ENCODE assay signal across 14 cellular contexts in genomic region chr12:96199465-96199864, GRCh38. TPM values are rescaled to one million over a fixed set of nuclear protein-coding genes. Genes with fewer than 3 reads are reported as not detected.
A peak's percentile ranks its signal among the peaks of the same experiment; 100 is the strongest.
DNase-seq lines count a peak whose midpoint lies in the region; ATAC-seq, FAIRE-seq and TF ChIP-seq lines count a peak whose summit lies in the region.
"Had no signal": no experiment of that assay in that cellular context is flagged by ENCODE, and none has a peak within 500 bp of the region (broad histone marks: within the 10 kb centered on the region; RNA-seq: fewer than 3 reads in every experiment).

No MANE protein-coding gene starts in this region.

- H3K27ac Mint-ChIP-seq in activated T-cell treated with anti-CD3 and anti-CD28 coated beads, Interleukin-2, amount 50 U/mL, for 24 hours, result peak overlapping the region; percentile 84
- H3K27ac Mint-ChIP-seq in stimulated activated naive B cell treated with anti-CD40 and anti-IgM and Interleukin-4, amounts not matched to agents 10 μg/mL and 1 μg/mL and 100 μg/mL, for 72 hours, result peak overlapping the region; percentile 10

- H3K4me1 ChIP-seq in SJSA1 (replicated peaks) (peaks cover 39% of the 10 kb centered on the region), endothelial cell of umbilical vein (ENCODE audit: control insufficient read depth, extremely low read depth, insufficient read depth, low read length) (peaks cover 62% of the 10 kb centered on the region), SJCRH30 (peaks cover 18% of the 10 kb centered on the region)
- H3K4me1 ChIP-seq: prostate gland had no signal

- H3K36me3 ChIP-seq in SJSA1 (no peaks in the 10 kb centered on the region), endothelial cell of umbilical vein (ENCODE audit: control insufficient read depth in 2 of 2, extremely low read depth in 1 of 2, insufficient read depth in 2 of 2, low read length in 2 of 2) (peaks cover 3 to 17% of the 10 kb centered on the region in 2 experiments), SJCRH30 (peaks cover 21% of the 10 kb centered on the region)
- H3K36me3 ChIP-seq: prostate gland, upper lobe of right lung had no signal

- peak overlapping the region; percentile 21 for H3K4me3 Mint-ChIP-seq in activated T-cell treated with anti-CD3 and anti-CD28 coated beads, Interleukin-2, amount 50 U/mL, for 24 hours
- H3K4me3 Mint-ChIP-seq in stimulated activated naive B cell treated with anti-CD40 and anti-IgM and Interleukin-4, amounts not matched to agents 10 μg/mL and 1 μg/mL and 100 μg/mL, for 72 hours, result peak overlapping the region; percentile 15 to 33

- dilution Hi-C loops in endothelial cell of umbilical vein (cut with MboI; ENCODE audit: extremely low pct_ligation_motif_present, low sequenced_read_pairs), result no loop called here

- no peak for TF ChIP-seq POLR2A in endothelial cell of umbilical vein (IDR thresholded peaks at IDR 0.05; ENCODE audit: low read depth, low read length)

- TF ChIP-seq CTCF in endothelial cell of umbilical vein (IDR thresholded peaks at IDR 0.05; ENCODE audit: extremely low read depth in 1 of 2, insufficient read depth in 1 of 2, low read depth in 1 of 2, low read length in 2 of 2), result no peak

- peaks cover 74% of the 10 kb centered on the region for H3K4me1 Mint-ChIP-seq in activated T-cell treated with anti-CD3 and anti-CD28 coated beads, Interleukin-2, amount 50 U/mL, for 24 hours (ENCODE audit: low read depth)
- peaks cover 33 to 73% of the 10 kb centered on the region in 2 donors for H3K4me1 Mint-ChIP-seq in stimulated activated naive B cell treated with anti-CD40 and anti-IgM and Interleukin-4, amounts not matched to agents 10 μg/mL and 1 μg/mL and 100 μg/mL, for 72 hours

- peak overlapping the region; percentile 90 for H3K4me2 ChIP-seq in endothelial cell of umbilical vein (ENCODE audit: insufficient read depth, low read length)

- no peak overlapping the region for H3K4me3 ChIP-seq in SJSA1
- peak overlapping the region in 1 of 3 experiments; percentile 90 for H3K4me3 ChIP-seq in endothelial cell of umbilical vein (replicated peaks in 1 of 3; ENCODE audit: insufficient read depth in 1 of 3, low read depth in 1 of 3, low read length in 3 of 3)
- no peak overlapping the region for H3K4me3 ChIP-seq in SJCRH30
- H3K4me3 ChIP-seq: prostate gland, upper lobe of right lung had no signal

- CTCF ChIA-PET in endothelial cell of umbilical vein (lab: Charles Lee), result interaction anchor here (1.5 to 3.5 kb wide), 4 partner anchors 10 to 133 kb away, joined by 3 to 17 read pairs (median 7); no protein-coding TSS in a partner anchor

- H3K27ac ChIP-seq in SJSA1 (peak overlapping the region; percentile 86), endothelial cell of umbilical vein (ENCODE audit: insufficient read depth, low read depth, low read length) (peak overlapping the region; percentile 97), SJCRH30 (no peak overlapping the region)
- H3K27ac ChIP-seq: prostate gland, upper lobe of right lung had no signal

- no peak for FAIRE-seq in endothelial cell of umbilical vein (lab: Jason Lieb, UNC)
- FAIRE-seq: endometrium had no signal

- no peaks in the 10 kb centered on the region for H3K27me3 ChIP-seq in SJSA1 (replicated peaks)
- no peaks in the 10 kb centered on the region for H3K27me3 ChIP-seq in endothelial cell of umbilical vein (ENCODE audit: control insufficient read depth in 2 of 2, insufficient read depth in 2 of 2, low read length in 2 of 2)
- no peaks in the 10 kb centered on the region for H3K27me3 ChIP-seq in SJCRH30
- H3K27me3 ChIP-seq: upper lobe of right lung had no signal

- intact Hi-C loops in endothelial cell of umbilical vein (cut with micrococcal nuclease), result loop anchor here (5.0 kb wide), 2 partner anchors 248 to 592 kb away; no protein-coding TSS in a partner anchor

- POLR2A ChIA-PET in endothelial cell of umbilical vein (lab: Charles Lee), result no interaction called here

- H2AFZ ChIP-seq in endothelial cell of umbilical vein (ENCODE audit: low read depth, low read length), result no peak overlapping the region

- no peak for DNase-seq in activated T-cell treated with anti-CD3 and anti-CD28 coated beads, Interleukin-2, amount 50 U/mL, for 24 hours
- no peak for DNase-seq in activated T-cell treated with anti-CD3 and anti-CD28 coated beads, Interleukin-2, amount 50 U/mL, for 48 hours
- no peak for DNase-seq in SJSA1 (ENCODE audit: low read depth in 1 of 2, low spot score in 2 of 2)
- DNase-seq in endothelial cell of umbilical vein (ENCODE audit: low read depth, low spot score), result no peak
- DNase-seq in stimulated activated naive B cell treated with anti-CD40 and anti-IgM and Interleukin-4, amounts not matched to agents 10 μg/mL and 1 μg/mL and 100 μg/mL, for 72 hours, result no peak
- no peak for DNase-seq in SJCRH30
- DNase-seq: activated CD4-positive, alpha-beta T cell treated with anti-CD3 and anti-CD28 coated beads, Interleukin-2, amount 50 U/mL, for 4 hours; hypothalamus; NCI-H1417 treated with DMSO at 0.1 percent for 48 hours; upper lobe of right lung had no signal

- H4K20me1 ChIP-seq in endothelial cell of umbilical vein (replicated peaks; ENCODE audit: control insufficient read depth, extremely low read depth, insufficient read depth, low read length), result peaks cover 5% of the 10 kb centered on the region

- no peak for ATAC-seq in stimulated activated naive B cell treated with anti-CD40 and anti-IgM and Interleukin-4, amounts not matched to agents 10 μg/mL and 1 μg/mL and 100 μg/mL, for 72 hours (replicated peaks)
- ATAC-seq in GM19455 (IDR thresholded peaks at IDR 0.05; ENCODE audit: unreplicated experiment) (no peak), GM19452 (IDR thresholded peaks at IDR 0.05; ENCODE audit: unreplicated experiment) (no peak)
- ATAC-seq: upper lobe of right lung had no signal

- no TSS peak for BruUV-seq in endothelial cell of umbilical vein (replicated peaks; lab: Mats Ljungman, UMichigan)

- peak overlapping the region; percentile 57 for H3K9ac ChIP-seq in endothelial cell of umbilical vein (replicated peaks; ENCODE audit: extremely low read depth, insufficient read depth, low read length)

- no peaks in the 10 kb centered on the region for H3K9me3 Mint-ChIP-seq in activated T-cell treated with anti-CD3 and anti-CD28 coated beads, Interleukin-2, amount 50 U/mL, for 24 hours
- H3K9me3 Mint-ChIP-seq in stimulated activated naive B cell treated with anti-CD40 and anti-IgM and Interleukin-4, amounts not matched to agents 10 μg/mL and 1 μg/mL and 100 μg/mL, for 72 hours, result no peaks in the 10 kb centered on the region

- H3K9me3 ChIP-seq in SJSA1 (replicated peaks) (no peaks in the 10 kb centered on the region), endothelial cell of umbilical vein (replicated peaks; ENCODE audit: control insufficient read depth, insufficient read depth, low read length) (no peaks in the 10 kb centered on the region), SJCRH30 (replicated peaks) (0 out of 2 replicates have a peak, but pooled peaks cover 4% of the 10 kb centered on the region)
- H3K9me3 ChIP-seq: prostate gland, upper lobe of right lung had no signal

- H3K9me1 ChIP-seq in endothelial cell of umbilical vein (replicated peaks; ENCODE audit: control insufficient read depth, extremely low read depth, insufficient read depth, low read length), result no peaks in the 10 kb centered on the region

- no peaks in the 10 kb centered on the region for H3K27me3 Mint-ChIP-seq in activated T-cell treated with anti-CD3 and anti-CD28 coated beads, Interleukin-2, amount 50 U/mL, for 24 hours
- no peaks in the 10 kb centered on the region for H3K27me3 Mint-ChIP-seq in stimulated activated naive B cell treated with anti-CD40 and anti-IgM and Interleukin-4, amounts not matched to agents 10 μg/mL and 1 μg/mL and 100 μg/mL, for 72 hours

- peaks cover 52% of the 10 kb centered on the region for H3K36me3 Mint-ChIP-seq in activated T-cell treated with anti-CD3 and anti-CD28 coated beads, Interleukin-2, amount 50 U/mL, for 24 hours (ENCODE audit: low read depth)
- H3K36me3 Mint-ChIP-seq in stimulated activated naive B cell treated with anti-CD40 and anti-IgM and Interleukin-4, amounts not matched to agents 10 μg/mL and 1 μg/mL and 100 μg/mL, for 72 hours, result peaks cover 0 to 18% of the 10 kb centered on the region in 2 donors

- H3K79me2 ChIP-seq in endothelial cell of umbilical vein (ENCODE audit: control insufficient read depth, insufficient read depth, low read length), result peaks cover 93% of the 10 kb centered on the region

TF ChIP-seq in endothelial cell of umbilical vein, 7 proteins besides CTCF, POLR2A, EP300 and RAD21:
- TF ChIP-seq GATA2 (IDR thresholded peaks at IDR 0.05; ENCODE audit: insufficient read depth, insufficient read length, low read depth, low read length) (no peak), POLR2AphosphoS5 (IDR thresholded peaks at IDR 0.05; ENCODE audit: insufficient read depth, low read depth, low read length) (no peak), FOS (IDR thresholded peaks at IDR 0.05; ENCODE audit: borderline replicate concordance, insufficient read depth, low read length) (no peak), EZH2 (IDR thresholded peaks at IDR 0.05; ENCODE audit: borderline replicate concordance, low read depth, low read length, severe bottlenecking) (no peak)

RNA-seq across cellular contexts. Expression of gene ELK3, which starts 5.3 kb away (rescaled TPM):
- 19.0 and 20.6 TPM in 2 replicates for total RNA-seq in SJSA1 (2014; rRNA removed; shearing (Covaris generic))
- total RNA-seq in endothelial cell of umbilical vein, result 128 and 132 TPM in 2 replicates
- 51.4 and 64.8 TPM in 2 replicates for polyA plus RNA-seq in endothelial cell of umbilical vein
- 65.6 and 73.3 TPM in 2 replicates for polyA plus RNA-seq in endothelial cell of umbilical vein (2011; cell fraction: cytosol; rRNA removed)
- polyA plus RNA-seq in endothelial cell of umbilical vein (2011; cell fraction: nucleus; rRNA removed), result 55.3 and 57.1 TPM in 2 replicates
- 123 and 151 TPM in 2 replicates for polyA plus RNA-seq in endothelial cell of umbilical vein (2012)
- polyA minus RNA-seq in endothelial cell of umbilical vein, result 66.8 and 84.1 TPM in 2 replicates
- polyA minus RNA-seq in endothelial cell of umbilical vein (2011; cell fraction: cytosol; rRNA and poly(A)+ RNA removed), result 6.1 TPM
- polyA minus RNA-seq in endothelial cell of umbilical vein (2011; cell fraction: nucleus; rRNA and poly(A)+ RNA removed), result 76.7 and 83.6 TPM in 2 replicates
- 31.8 and 34.0 TPM in 2 replicates for total RNA-seq in SJCRH30 (2014; rRNA removed; shearing (Covaris generic))
